Comparison of ENCODE assay signal across 26 cellular contexts in the genomic region with DNA sequence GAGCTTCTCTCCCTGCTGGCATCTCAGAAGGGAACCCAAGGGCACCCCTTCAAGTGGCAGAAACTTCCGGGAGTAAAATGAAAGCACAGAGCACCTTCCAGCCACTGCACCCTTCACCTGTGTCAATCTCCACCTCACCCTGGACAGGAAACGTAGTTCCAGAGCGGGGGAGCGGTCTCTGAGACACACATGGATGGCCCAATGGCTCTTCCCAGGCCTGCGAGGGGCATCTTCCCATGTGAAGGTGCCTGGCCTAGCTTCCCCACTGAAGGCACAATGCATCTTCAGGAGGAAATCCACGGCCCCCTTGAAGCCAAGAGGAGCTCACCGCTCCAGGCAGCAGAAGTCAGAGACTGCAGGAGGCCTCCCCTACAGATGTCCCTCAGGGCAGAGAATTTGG.
A peak's percentile ranks its signal among the peaks of the same experiment; 100 is the strongest.
DNase-seq lines count a peak whose midpoint lies in the region; ATAC-seq, FAIRE-seq and TF ChIP-seq lines count a peak whose summit lies in the region.
"Had no signal": no experiment of that assay in that cellular context is flagged by ENCODE, and none has a peak within 500 bp of the region (broad histone marks: within the 10 kb centered on the region; RNA-seq: fewer than 3 reads in every experiment).

No MANE protein-coding gene starts in this region.

- peak overlapping the region in 1 of 2 donors; percentile 7 for H3K27ac ChIP-seq in kidney (ENCODE audit: low read depth in 2 of 2, low read length in 2 of 2)
- H3K27ac ChIP-seq in upper lobe of left lung, result peak overlapping the region; percentile 54 to 85 (median 78)
- H3K27ac ChIP-seq: A549; BLaER1 treated with 17β-estradiol and CSF1 and Interleukin-3, amounts not matched to agents 10 nM and 100 nM had no signal

- no peak overlapping the region for H3K4me3 ChIP-seq in kidney (ENCODE audit: low read length in 2 of 2)
- no peak overlapping the region for H3K4me3 ChIP-seq in upper lobe of left lung
- H3K4me3 ChIP-seq: A549; BLaER1 treated with 17β-estradiol and CSF1 and Interleukin-3, amounts not matched to agents 10 nM and 100 nM; GM12878; HAP-1 had no signal

- no peak for TF ChIP-seq CTCF in kidney (IDR thresholded peaks at IDR 0.05; ENCODE audit: borderline replicate concordance, extremely low read depth, insufficient read depth)
- no peak for TF ChIP-seq CTCF in upper lobe of left lung (IDR thresholded peaks at IDR 0.05)
- TF ChIP-seq CTCF in GM10266 (IDR thresholded peaks at IDR 0.05; ENCODE audit: control insufficient read depth, insufficient read depth, low read depth, missing control alignments), result no peak

- no peak for ATAC-seq in Right ventricle myocardium inferior
- no peak for ATAC-seq in upper lobe of left lung (ENCODE audit: low FRiP score in 2 of 2)
- no peak for ATAC-seq in GM19463 (IDR thresholded peaks at IDR 0.05; ENCODE audit: unreplicated experiment)
- ATAC-seq: A549, GM12878 had no signal

- H3K4me1 ChIP-seq in kidney (ENCODE audit: control insufficient read depth in 1 of 2, insufficient read depth in 1 of 2, low read depth in 1 of 2, low read length in 2 of 2), result no peaks in the 10 kb centered on the region
- H3K4me1 ChIP-seq in upper lobe of left lung, result peaks cover 0 to 18% (median 9%) of the 10 kb centered on the region in 4 donors
- H3K4me1 ChIP-seq: A549; BE2C; BLaER1 treated with 17β-estradiol and CSF1 and Interleukin-3, amounts not matched to agents 10 nM and 100 nM; HAP-1 had no signal

- H3K27me3 ChIP-seq in upper lobe of left lung, result no peaks in the 10 kb centered on the region
- H3K27me3 ChIP-seq: BE2C; BLaER1 treated with 17β-estradiol and CSF1 and Interleukin-3, amounts not matched to agents 10 nM and 100 nM had no signal

- no peak for TF ChIP-seq POLR2A in upper lobe of left lung (IDR thresholded peaks at IDR 0.05)

- intact Hi-C loops in cardiac septum (cut with DNase I) (no loop called here), Right ventricle myocardium inferior (cut with DNase I) (no loop called here), kidney (cut with DNase I) (no loop called here)

- peak; percentile 54 for DNase-seq in cardiac septum (ENCODE audit: low spot score)
- no peak for DNase-seq in Right ventricle myocardium inferior (ENCODE audit: missing footprints)
- peak; percentile 33 for DNase-seq in kidney
- DNase-seq in mesenteric fat pad (ENCODE audit: low spot score), result peak; percentile 60
- no peak for DNase-seq in upper lobe of left lung
- DNase-seq in NCI-H226, result no peak
- DNase-seq in GM10266 (ENCODE audit: extremely low spot score), result no peak
- DNase-seq: 8988T; ACHN; AML-193; BE2C; Calu3; CD4-positive, alpha-beta memory T cell; COR-L47; DMS153; DND-41; GOT3; HFFc6 had no signal

- no peaks in the 10 kb centered on the region for H3K36me3 ChIP-seq in kidney (ENCODE audit: control insufficient read depth in 1 of 2, insufficient read depth in 2 of 2, low read length in 2 of 2)
- no peaks in the 10 kb centered on the region for H3K36me3 ChIP-seq in upper lobe of left lung
- H3K36me3 ChIP-seq: BE2C had no signal

- no peak for TF ChIP-seq EP300 in upper lobe of left lung (IDR thresholded peaks at IDR 0.05)

- H3K9me3 ChIP-seq in kidney (ENCODE audit: control insufficient read depth in 1 of 2, low read length in 2 of 2), result peaks cover 3 to 4% of the 10 kb centered on the region in 2 donors
- H3K9me3 ChIP-seq in upper lobe of left lung, result no peaks in the 10 kb centered on the region
- H3K9me3 ChIP-seq: A549, BE2C, HAP-1 had no signal

- no peak for FAIRE-seq in kidney (lab: Jason Lieb, UNC)
- FAIRE-seq: A549, G401.6, GM12878, GM19239, H54 had no signal

- H3K9ac ChIP-seq in kidney (ENCODE audit: low read length in 2 of 2), result no peak overlapping the region
- H3K9ac ChIP-seq: BLaER1 treated with 17β-estradiol and CSF1 and Interleukin-3, amounts not matched to agents 10 nM and 100 nM had no signal

- 91 to 100% methylated on average over 5 to 7 of the region's 7 CpGs for WGBS in upper lobe of left lung, 2 donors

Comparison
In these comparisons a context has a peak if more than half of its experiments do, and no peak if none do; other contexts are left out.
1. DNase-seq: peak in cardiac septum (single experiment), kidney (single experiment) and mesenteric fat pad (single experiment); none in Right ventricle myocardium inferior (single experiment), upper lobe of left lung (0 of 2), NCI-H226 (single experiment) and GM10266 (single experiment).